Comparison of ENCODE assay signal across 1 cellular context in the genomic region with DNA sequence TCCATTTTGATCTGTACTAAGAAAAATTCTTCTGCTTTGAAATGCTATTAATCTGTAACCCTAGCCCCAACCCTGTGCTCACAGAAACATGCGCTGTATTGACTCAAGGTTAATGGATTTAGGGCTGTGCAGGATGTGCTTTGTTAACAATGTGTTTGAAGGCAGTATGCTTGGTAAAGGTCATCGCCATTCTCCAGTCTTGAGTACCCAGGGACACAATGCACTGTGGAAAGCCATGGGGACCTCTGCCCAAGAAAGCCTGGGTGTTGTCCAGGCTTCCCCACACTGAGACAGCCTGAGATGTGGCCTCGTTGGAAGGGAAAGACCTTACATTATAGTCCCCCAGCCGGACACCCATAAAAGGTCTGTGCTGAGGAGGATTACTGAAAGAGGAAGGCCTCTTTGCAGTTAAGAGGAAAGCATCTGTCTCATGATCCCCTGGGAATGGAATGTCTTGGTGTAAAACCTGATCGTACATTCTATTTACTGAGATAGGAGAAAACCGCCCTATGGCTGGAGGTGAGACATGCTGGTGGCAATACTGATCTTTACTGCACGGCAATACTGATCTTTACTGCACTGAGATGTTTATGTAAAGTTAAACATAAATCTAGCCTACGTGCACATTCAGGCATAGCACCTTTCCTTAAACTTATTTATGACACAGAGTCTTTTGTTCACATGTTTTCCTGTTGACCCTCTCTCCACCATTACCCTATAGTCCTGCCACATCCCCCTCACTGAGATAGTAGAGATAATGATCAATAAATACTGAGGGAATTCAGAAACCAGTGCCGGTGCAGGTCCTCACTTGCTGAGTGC.
TF ChIP-seq lines count a peak whose summit lies in the region.

No MANE protein-coding gene starts in this region.

TF ChIP-seq in HepG2, 621 proteins besides CTCF, POLR2A, EP300 and RAD21 (continued from another document and continues in another):
- TF ChIP-seq, protein P1, sequence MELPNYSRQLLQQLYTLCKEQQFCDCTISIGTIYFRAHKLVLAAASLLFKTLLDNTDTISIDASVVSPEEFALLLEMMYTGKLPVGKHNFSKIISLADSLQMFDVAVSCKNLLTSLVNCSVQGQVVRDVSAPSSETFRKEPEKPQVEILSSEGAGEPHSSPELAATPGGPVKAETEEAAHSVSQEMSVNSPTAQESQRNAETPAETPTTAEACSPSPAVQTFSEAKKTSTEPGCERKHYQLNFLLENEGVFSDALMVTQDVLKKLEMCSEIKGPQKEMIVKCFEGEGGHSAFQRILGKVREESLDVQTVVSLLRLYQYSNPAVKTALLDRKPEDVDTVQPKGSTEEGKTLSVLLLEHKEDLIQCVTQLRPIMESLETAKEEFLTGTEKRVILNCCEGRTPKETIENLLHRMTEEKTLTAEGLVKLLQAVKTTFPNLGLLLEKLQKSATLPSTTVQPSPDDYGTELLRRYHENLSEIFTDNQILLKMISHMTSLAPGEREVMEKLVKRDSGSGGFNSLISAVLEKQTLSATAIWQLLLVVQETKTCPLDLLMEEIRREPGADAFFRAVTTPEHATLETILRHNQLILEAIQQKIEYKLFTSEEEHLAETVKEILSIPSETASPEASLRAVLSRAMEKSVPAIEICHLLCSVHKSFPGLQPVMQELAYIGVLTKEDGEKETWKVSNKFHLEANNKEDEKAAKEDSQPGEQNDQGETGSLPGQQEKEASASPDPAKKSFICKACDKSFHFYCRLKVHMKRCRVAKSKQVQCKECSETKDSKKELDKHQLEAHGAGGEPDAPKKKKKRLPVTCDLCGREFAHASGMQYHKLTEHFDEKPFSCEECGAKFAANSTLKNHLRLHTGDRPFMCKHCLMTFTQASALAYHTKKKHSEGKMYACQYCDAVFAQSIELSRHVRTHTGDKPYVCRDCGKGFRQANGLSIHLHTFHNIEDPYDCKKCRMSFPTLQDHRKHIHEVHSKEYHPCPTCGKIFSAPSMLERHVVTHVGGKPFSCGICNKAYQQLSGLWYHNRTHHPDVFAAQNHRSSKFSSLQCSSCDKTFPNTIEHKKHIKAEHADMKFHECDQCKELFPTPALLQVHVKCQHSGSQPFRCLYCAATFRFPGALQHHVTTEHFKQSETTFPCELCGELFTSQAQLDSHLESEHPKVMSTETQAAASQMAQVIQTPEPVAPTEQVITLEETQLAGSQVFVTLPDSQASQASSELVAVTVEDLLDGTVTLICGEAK (IDR thresholded peaks at IDR 0.05), result no peak
- TF ChIP-seq, protein P1 (CRISPR knock-in tag; IDR thresholded peaks at IDR 0.05), result 0 out of 2 replicates have a peak, but pooled peaks have one; percentile 29
- TF ChIP-seq STAT5B (CRISPR knock-in tag; IDR thresholded peaks at IDR 0.05) (no peak), ZFY (CRISPR knock-in tag; IDR thresholded peaks at IDR 0.05) (peak; percentile 39; the same call in 1 of the 2 replicates), RFXANK (CRISPR knock-in tag; IDR thresholded peaks at IDR 0.05) (no peak), ZNF350 (CRISPR knock-in tag; IDR thresholded peaks at IDR 0.05; ENCODE audit: borderline replicate concordance, low read depth) (peak; percentile 67), HOXA5 (CRISPR knock-in tag; IDR thresholded peaks at IDR 0.05) (no peak), TARDBP (CRISPR knock-in tag; IDR thresholded peaks at IDR 0.05) (peak; percentile 67), ZNF672 (CRISPR knock-in tag; IDR thresholded peaks at IDR 0.05) (no peak), ESRRA (CRISPR knock-in tag; IDR thresholded peaks at IDR 0.05; ENCODE audit: low read depth) (peak; percentile 66; the same call in 1 of the 2 replicates), SP2 (CRISPR knock-in tag; IDR thresholded peaks at IDR 0.05) (no peak), THYN1 (CRISPR knock-in tag; IDR thresholded peaks at IDR 0.05; ENCODE audit: borderline replicate concordance, low read depth) (no peak), PHF21A (CRISPR knock-in tag; IDR thresholded peaks at IDR 0.05) (peak; percentile 50; the same call in 1 of the 2 replicates), ZNF530 (CRISPR knock-in tag; IDR thresholded peaks at IDR 0.05; ENCODE audit: low read depth) (no peak), CEBPG (CRISPR knock-in tag; IDR thresholded peaks at IDR 0.05) (peak; percentile 10; the same call in 1 of the 2 replicates), FLYWCH1 (CRISPR knock-in tag; IDR thresholded peaks at IDR 0.05) (no peak)
- TF ChIP-seq, protein P2, sequence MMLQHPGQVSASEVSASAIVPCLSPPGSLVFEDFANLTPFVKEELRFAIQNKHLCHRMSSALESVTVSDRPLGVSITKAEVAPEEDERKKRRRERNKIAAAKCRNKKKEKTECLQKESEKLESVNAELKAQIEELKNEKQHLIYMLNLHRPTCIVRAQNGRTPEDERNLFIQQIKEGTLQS (CRISPR knock-in tag; IDR thresholded peaks at IDR 0.05), result no peak
- TF ChIP-seq, protein P3, sequence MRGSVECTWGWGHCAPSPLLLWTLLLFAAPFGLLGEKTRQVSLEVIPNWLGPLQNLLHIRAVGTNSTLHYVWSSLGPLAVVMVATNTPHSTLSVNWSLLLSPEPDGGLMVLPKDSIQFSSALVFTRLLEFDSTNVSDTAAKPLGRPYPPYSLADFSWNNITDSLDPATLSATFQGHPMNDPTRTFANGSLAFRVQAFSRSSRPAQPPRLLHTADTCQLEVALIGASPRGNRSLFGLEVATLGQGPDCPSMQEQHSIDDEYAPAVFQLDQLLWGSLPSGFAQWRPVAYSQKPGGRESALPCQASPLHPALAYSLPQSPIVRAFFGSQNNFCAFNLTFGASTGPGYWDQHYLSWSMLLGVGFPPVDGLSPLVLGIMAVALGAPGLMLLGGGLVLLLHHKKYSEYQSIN (CRISPR knock-in tag; IDR thresholded peaks at IDR 0.05; ENCODE audit: borderline replicate concordance), result no peak
- TF ChIP-seq, protein P4, sequence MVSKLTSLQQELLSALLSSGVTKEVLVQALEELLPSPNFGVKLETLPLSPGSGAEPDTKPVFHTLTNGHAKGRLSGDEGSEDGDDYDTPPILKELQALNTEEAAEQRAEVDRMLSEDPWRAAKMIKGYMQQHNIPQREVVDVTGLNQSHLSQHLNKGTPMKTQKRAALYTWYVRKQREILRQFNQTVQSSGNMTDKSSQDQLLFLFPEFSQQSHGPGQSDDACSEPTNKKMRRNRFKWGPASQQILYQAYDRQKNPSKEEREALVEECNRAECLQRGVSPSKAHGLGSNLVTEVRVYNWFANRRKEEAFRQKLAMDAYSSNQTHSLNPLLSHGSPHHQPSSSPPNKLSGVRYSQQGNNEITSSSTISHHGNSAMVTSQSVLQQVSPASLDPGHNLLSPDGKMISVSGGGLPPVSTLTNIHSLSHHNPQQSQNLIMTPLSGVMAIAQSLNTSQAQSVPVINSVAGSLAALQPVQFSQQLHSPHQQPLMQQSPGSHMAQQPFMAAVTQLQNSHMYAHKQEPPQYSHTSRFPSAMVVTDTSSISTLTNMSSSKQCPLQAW (CRISPR knock-in tag; IDR thresholded peaks at IDR 0.05), result peak; percentile 79
- TF ChIP-seq, protein P5, sequence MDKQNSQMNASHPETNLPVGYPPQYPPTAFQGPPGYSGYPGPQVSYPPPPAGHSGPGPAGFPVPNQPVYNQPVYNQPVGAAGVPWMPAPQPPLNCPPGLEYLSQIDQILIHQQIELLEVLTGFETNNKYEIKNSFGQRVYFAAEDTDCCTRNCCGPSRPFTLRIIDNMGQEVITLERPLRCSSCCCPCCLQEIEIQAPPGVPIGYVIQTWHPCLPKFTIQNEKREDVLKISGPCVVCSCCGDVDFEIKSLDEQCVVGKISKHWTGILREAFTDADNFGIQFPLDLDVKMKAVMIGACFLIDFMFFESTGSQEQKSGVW (CRISPR knock-in tag; IDR thresholded peaks at IDR 0.05; ENCODE audit: borderline replicate concordance), result no peak
- TF ChIP-seq, protein P6, sequence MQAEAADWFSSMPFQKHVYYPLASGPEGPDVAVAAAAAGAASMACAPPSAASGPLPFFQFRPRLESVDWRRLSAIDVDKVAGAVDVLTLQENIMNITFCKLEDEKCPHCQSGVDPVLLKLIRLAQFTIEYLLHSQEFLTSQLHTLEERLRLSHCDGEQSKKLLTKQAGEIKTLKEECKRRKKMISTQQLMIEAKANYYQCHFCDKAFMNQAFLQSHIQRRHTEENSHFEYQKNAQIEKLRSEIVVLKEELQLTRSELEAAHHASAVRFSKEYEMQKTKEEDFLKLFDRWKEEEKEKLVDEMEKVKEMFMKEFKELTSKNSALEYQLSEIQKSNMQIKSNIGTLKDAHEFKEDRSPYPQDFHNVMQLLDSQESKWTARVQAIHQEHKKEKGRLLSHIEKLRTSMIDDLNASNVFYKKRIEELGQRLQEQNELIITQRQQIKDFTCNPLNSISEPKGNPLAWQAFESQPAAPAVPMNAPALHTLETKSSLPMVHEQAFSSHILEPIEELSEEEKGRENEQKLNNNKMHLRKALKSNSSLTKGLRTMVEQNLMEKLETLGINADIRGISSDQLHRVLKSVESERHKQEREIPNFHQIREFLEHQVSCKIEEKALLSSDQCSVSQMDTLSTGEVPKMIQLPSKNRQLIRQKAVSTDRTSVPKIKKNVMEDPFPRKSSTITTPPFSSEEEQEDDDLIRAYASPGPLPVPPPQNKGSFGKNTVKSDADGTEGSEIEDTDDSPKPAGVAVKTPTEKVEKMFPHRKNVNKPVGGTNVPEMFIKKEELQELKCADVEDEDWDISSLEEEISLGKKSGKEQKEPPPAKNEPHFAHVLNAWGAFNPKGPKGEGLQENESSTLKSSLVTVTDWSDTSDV (CRISPR knock-in tag; IDR thresholded peaks at IDR 0.05), result no peak
- TF ChIP-seq, protein P7, sequence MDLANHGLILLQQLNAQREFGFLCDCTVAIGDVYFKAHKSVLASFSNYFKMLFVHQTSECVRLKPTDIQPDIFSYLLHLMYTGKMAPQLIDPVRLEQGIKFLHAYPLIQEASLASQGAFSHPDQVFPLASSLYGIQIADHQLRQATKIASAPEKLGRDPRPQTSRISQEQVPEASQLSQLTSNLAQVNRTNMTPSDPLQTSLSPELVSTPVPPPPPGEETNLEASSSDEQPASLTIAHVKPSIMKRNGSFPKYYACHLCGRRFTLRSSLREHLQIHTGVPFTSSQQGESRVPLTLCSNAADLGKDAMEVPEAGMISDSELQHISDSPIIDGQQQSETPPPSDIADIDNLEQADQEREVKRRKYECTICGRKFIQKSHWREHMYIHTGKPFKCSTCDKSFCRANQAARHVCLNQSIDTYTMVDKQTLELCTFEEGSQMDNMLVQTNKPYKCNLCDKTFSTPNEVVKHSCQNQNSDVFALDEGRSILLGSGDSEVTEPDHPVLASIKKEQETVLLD (CRISPR knock-in tag; IDR thresholded peaks at IDR 0.05; ENCODE audit: low read depth), result no peak
- TF ChIP-seq, protein P8, sequence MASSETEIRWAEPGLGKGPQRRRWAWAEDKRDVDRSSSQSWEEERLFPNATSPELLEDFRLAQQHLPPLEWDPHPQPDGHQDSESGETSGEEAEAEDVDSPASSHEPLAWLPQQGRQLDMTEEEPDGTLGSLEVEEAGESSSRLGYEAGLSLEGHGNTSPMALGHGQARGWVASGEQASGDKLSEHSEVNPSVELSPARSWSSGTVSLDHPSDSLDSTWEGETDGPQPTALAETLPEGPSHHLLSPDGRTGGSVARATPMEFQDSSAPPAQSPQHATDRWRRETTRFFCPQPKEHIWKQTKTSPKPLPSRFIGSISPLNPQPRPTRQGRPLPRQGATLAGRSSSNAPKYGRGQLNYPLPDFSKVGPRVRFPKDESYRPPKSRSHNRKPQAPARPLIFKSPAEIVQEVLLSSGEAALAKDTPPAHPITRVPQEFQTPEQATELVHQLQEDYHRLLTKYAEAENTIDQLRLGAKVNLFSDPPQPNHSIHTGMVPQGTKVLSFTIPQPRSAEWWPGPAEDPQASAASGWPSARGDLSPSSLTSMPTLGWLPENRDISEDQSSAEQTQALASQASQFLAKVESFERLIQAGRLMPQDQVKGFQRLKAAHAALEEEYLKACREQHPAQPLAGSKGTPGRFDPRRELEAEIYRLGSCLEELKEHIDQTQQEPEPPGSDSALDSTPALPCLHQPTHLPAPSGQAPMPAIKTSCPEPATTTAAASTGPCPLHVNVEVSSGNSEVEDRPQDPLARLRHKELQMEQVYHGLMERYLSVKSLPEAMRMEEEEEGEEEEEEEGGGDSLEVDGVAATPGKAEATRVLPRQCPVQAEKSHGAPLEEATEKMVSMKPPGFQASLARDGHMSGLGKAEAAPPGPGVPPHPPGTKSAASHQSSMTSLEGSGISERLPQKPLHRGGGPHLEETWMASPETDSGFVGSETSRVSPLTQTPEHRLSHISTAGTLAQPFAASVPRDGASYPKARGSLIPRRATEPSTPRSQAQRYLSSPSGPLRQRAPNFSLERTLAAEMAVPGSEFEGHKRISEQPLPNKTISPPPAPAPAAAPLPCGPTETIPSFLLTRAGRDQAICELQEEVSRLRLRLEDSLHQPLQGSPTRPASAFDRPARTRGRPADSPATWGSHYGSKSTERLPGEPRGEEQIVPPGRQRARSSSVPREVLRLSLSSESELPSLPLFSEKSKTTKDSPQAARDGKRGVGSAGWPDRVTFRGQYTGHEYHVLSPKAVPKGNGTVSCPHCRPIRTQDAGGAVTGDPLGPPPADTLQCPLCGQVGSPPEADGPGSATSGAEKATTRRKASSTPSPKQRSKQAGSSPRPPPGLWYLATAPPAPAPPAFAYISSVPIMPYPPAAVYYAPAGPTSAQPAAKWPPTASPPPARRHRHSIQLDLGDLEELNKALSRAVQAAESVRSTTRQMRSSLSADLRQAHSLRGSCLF (CRISPR knock-in tag; IDR thresholded peaks at IDR 0.05; ENCODE audit: borderline replicate concordance), result no peak
- TF ChIP-seq, protein P9, sequence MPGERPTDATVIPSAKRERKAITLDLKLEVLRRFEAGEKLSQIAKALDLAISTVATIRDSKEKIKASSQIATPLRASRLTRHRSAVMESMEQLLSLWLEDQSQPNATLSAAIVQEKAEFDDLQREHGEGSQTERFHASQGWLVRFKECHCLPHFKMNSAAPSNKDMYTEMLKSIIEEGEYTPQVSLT (CRISPR knock-in tag; IDR thresholded peaks at IDR 0.05; ENCODE audit: borderline replicate concordance, low read depth), result 0 out of 2 replicates have a peak, but pooled peaks have one; percentile 74
